7 cellular contexts compared by ENCODE assay signal in the genomic region with DNA sequence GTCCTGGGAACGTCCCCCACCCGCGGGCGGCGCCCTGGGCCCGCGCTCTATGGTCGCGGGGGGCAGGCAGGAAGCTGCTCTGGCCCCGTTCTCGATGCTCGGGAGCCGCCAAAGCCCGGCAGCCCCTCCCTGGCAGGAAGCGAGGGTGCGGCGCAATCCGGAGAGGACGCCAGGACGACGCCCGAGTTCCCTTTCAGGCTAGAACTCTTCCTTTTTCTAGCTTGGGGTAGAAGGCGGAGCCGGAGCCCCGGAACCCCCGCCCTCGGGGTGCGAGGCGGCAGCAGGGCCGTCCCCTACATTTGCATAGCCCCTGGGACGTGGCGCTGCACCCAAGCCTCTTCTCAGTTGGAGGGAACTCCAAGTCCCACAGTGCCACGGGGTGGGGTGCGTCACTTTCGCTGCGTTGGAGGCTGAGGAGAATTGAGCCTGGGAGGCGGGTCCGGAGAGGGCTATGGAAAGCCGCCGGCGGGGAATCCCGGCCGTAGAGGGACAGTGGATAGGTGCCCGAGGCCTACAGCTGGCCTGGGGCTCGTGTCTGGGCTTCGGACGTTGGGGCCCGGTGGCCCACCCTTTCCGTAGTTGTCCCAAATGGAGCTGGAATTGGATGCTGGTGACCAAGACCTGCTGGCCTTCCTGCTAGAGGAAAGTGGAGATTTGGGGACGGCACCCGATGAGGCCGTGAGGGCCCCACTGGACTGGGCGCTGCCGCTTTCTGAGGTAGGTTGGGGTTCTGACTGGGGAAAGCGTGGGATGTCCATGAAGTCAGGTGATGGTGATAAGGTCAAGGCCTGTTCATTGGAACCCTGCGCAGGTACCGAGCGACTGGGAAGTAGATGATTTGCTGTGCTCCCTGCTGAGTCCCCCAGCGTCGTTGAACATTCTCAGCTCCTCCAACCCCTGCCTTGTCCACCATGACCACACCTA.
DNase-seq lines count a peak whose midpoint lies in the region; ATAC-seq and TF ChIP-seq lines count a peak whose summit lies in the region.

A gene with protein sequence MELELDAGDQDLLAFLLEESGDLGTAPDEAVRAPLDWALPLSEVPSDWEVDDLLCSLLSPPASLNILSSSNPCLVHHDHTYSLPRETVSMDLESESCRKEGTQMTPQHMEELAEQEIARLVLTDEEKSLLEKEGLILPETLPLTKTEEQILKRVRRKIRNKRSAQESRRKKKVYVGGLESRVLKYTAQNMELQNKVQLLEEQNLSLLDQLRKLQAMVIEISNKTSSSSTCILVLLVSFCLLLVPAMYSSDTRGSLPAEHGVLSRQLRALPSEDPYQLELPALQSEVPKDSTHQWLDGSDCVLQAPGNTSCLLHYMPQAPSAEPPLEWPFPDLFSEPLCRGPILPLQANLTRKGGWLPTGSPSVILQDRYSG (plus strand): TSS at position 482 of the 924 bp plus-strand sequence. CDS start 107 bp downstream, at position 589.
A gene with protein sequence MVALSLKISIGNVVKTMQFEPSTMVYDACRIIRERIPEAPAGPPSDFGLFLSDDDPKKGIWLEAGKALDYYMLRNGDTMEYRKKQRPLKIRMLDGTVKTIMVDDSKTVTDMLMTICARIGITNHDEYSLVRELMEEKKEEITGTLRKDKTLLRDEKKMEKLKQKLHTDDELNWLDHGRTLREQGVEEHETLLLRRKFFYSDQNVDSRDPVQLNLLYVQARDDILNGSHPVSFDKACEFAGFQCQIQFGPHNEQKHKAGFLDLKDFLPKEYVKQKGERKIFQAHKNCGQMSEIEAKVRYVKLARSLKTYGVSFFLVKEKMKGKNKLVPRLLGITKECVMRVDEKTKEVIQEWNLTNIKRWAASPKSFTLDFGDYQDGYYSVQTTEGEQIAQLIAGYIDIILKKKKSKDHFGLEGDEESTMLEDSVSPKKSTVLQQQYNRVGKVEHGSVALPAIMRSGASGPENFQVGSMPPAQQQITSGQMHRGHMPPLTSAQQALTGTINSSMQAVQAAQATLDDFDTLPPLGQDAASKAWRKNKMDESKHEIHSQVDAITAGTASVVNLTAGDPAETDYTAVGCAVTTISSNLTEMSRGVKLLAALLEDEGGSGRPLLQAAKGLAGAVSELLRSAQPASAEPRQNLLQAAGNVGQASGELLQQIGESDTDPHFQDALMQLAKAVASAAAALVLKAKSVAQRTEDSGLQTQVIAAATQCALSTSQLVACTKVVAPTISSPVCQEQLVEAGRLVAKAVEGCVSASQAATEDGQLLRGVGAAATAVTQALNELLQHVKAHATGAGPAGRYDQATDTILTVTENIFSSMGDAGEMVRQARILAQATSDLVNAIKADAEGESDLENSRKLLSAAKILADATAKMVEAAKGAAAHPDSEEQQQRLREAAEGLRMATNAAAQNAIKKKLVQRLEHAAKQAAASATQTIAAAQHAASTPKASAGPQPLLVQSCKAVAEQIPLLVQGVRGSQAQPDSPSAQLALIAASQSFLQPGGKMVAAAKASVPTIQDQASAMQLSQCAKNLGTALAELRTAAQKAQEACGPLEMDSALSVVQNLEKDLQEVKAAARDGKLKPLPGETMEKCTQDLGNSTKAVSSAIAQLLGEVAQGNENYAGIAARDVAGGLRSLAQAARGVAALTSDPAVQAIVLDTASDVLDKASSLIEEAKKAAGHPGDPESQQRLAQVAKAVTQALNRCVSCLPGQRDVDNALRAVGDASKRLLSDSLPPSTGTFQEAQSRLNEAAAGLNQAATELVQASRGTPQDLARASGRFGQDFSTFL (N-terminal part only) (minus strand): TSS at position 11 of the 924 bp plus-strand sequence. CDS start 6,501 bp downstream, outside the sequence.

- peak within 1 kb of the TSS; percentile 88 for H3K4me3 ChIP-seq in astrocyte of the cerebellum (ENCODE audit: low read depth, low read length)

- in situ Hi-C loops in astrocyte of the cerebellum (cut with HindIII; ENCODE audit: low sequenced_read_pairs) = no loop called here

- peak; percentile 65 for ATAC-seq in GM18508 (IDR thresholded peaks at IDR 0.05; ENCODE audit: insufficient read depth, unreplicated experiment)
- ATAC-seq in HG03025 (IDR thresholded peaks at IDR 0.05; ENCODE audit: low FRiP score, unreplicated experiment) = peak; percentile 78

- DNase-seq in NCI-H2029 treated with DMSO at 0.1 percent for 48 hours (lab: John Stamatoyannopoulos, UW) (peak; percentile 98), T-helper 9 cell (peak; percentile 89), astrocyte of the cerebellum (ENCODE audit: low read depth) (peak; percentile 97), hepatic stellate cell (ENCODE audit: low spot score) (peak; percentile 97), retina (peak; percentile 99)

- TF ChIP-seq CTCF in astrocyte of the cerebellum (IDR thresholded peaks at IDR 0.05; ENCODE audit: low read depth, low read length, missing control alignments) = no peak

Comparison
In these comparisons a context has a peak if more than half of its experiments do, and no peak if none do; other contexts are left out.
1. Peak in every context shown above with its lines: DNase-seq, ATAC-seq and H3K4me3 ChIP-seq.